In genomic region chr12:75917083-75917482, GRCh38 we compare ENCODE assay signal across 16 cellular contexts.
A peak's percentile ranks its signal among the peaks of the same experiment; 100 is the strongest.
DNase-seq lines count a peak whose midpoint lies in the region; ATAC-seq lines count a peak whose summit lies in the region.
"Had no signal": no experiment of that assay in that cellular context is flagged by ENCODE, and none has a peak within 500 bp of the region (broad histone marks: within the 10 kb centered on the region; RNA-seq: fewer than 3 reads in every experiment).

No MANE protein-coding gene starts in this region.

- peaks cover 30% of the 10 kb centered on the region for H3K4me1 Mint-ChIP-seq in activated CD4-positive, alpha-beta T cell treated with anti-CD3 and anti-CD28 coated beads, Interleukin-2, amount 10 ng/mL, durations not matched to agents 24 days and 14 days
- peaks cover 29% of the 10 kb centered on the region for H3K4me1 Mint-ChIP-seq in stimulated activated effector memory CD8-positive, alpha-beta T cell treated with anti-CD3 and anti-CD28 coated beads, Interleukin-12 subunit alpha, Interleukin-12 subunit beta, amount 100 ng/mL, for 72 hours
- H3K4me1 Mint-ChIP-seq in activated T-cell treated with anti-CD3 and anti-CD28 coated beads, Interleukin-2, amount 50 U/mL, for 72 hours (ENCODE audit: low read depth), result peaks cover 38% of the 10 kb centered on the region

- DNase-seq in activated CD4-positive, alpha-beta T cell treated with anti-CD3 and anti-CD28 coated beads, Interleukin-2, amount 10 ng/mL, durations not matched to agents 24 days and 14 days, result no peak
- DNase-seq in activated CD4-positive, alpha-beta T cell treated with anti-CD3 and anti-CD28 coated beads for 1 hour, result no peak
- DNase-seq in MV-4-11 (lab: John Stamatoyannopoulos, UW) (peak; percentile 91), caudate nucleus (lab: John Stamatoyannopoulos, UW) (no peak)
- no peak for DNase-seq in stimulated activated effector memory CD8-positive, alpha-beta T cell treated with anti-CD3 and anti-CD28 coated beads, Interleukin-12 subunit alpha, Interleukin-12 subunit beta, amount 100 ng/mL, for 72 hours (ENCODE audit: low spot score in 2 of 2)
- DNase-seq in activated T-cell treated with anti-CD3 and anti-CD28 coated beads, Interleukin-2, amount 50 U/mL, for 1 hour, result no peak
- DNase-seq in activated T-cell treated with anti-CD3 and anti-CD28 coated beads, Interleukin-2, amount 50 U/mL, for 72 hours, result no peak
- DNase-seq: activated CD4-positive, alpha-beta T cell treated with anti-CD3 and anti-CD28 coated beads for 36 hours; DMS79 treated with DMSO at 0.1 percent for 48 hours; NCI-H2171; SHP77 treated with DMSO at 0.1 percent for 48 hours had no signal

- no peaks in the 10 kb centered on the region for H3K36me3 Mint-ChIP-seq in activated CD4-positive, alpha-beta T cell treated with anti-CD3 and anti-CD28 coated beads, Interleukin-2, amount 10 ng/mL, durations not matched to agents 24 days and 14 days (ENCODE audit: low read depth)
- no peaks in the 10 kb centered on the region for H3K36me3 Mint-ChIP-seq in stimulated activated effector memory CD8-positive, alpha-beta T cell treated with anti-CD3 and anti-CD28 coated beads, Interleukin-12 subunit alpha, Interleukin-12 subunit beta, amount 100 ng/mL, for 72 hours
- H3K36me3 Mint-ChIP-seq in activated T-cell treated with anti-CD3 and anti-CD28 coated beads, Interleukin-2, amount 50 U/mL, for 72 hours (ENCODE audit: insufficient read depth in 2 of 2), result no peaks in the 10 kb centered on the region
- H3K36me3 Mint-ChIP-seq: activated naive CD4-positive, alpha-beta T cell treated with anti-CD3 and anti-CD28 coated beads, Interleukin-2, amount 50 U/mL, for 24 hours had no signal

- H3K9me3 Mint-ChIP-seq in activated CD4-positive, alpha-beta T cell treated with anti-CD3 and anti-CD28 coated beads, Interleukin-2, amount 10 ng/mL, durations not matched to agents 24 days and 14 days, result no peaks in the 10 kb centered on the region
- H3K9me3 Mint-ChIP-seq in stimulated activated effector memory CD8-positive, alpha-beta T cell treated with anti-CD3 and anti-CD28 coated beads, Interleukin-12 subunit alpha, Interleukin-12 subunit beta, amount 100 ng/mL, for 72 hours, result no peaks in the 10 kb centered on the region
- no peaks in the 10 kb centered on the region for H3K9me3 Mint-ChIP-seq in activated T-cell treated with anti-CD3 and anti-CD28 coated beads, Interleukin-2, amount 50 U/mL, for 72 hours
- H3K9me3 Mint-ChIP-seq: activated naive CD4-positive, alpha-beta T cell treated with anti-CD3 and anti-CD28 coated beads, Interleukin-2, amount 50 U/mL, for 24 hours had no signal

- no peaks in the 10 kb centered on the region for H3K27me3 Mint-ChIP-seq in activated CD4-positive, alpha-beta T cell treated with anti-CD3 and anti-CD28 coated beads, Interleukin-2, amount 10 ng/mL, durations not matched to agents 24 days and 14 days
- peaks cover 13% of the 10 kb centered on the region for H3K27me3 Mint-ChIP-seq in activated T-cell treated with anti-CD3 and anti-CD28 coated beads, Interleukin-2, amount 50 U/mL, for 72 hours (ENCODE audit: low read depth)
- H3K27me3 Mint-ChIP-seq: activated naive CD4-positive, alpha-beta T cell treated with anti-CD3 and anti-CD28 coated beads, Interleukin-2, amount 50 U/mL, for 24 hours had no signal

- H3K27ac ChIP-seq in caudate nucleus (ENCODE audit: low read depth, low read length), result no peak overlapping the region
- H3K27ac ChIP-seq: coronary artery, KMS-11 had no signal

- ATAC-seq in HG02759 (IDR thresholded peaks at IDR 0.05; ENCODE audit: unreplicated experiment), result peak; percentile 78
- ATAC-seq in stimulated activated effector memory CD8-positive, alpha-beta T cell treated with anti-CD3 and anti-CD28 coated beads, Interleukin-12 subunit alpha, Interleukin-12 subunit beta, amount 100 ng/mL, for 72 hours, result no peak
- no peak for ATAC-seq in activated T-cell treated with anti-CD3 and anti-CD28 coated beads, Interleukin-2, amount 50 U/mL, for 72 hours (replicated peaks in 1 of 2)
- ATAC-seq: activated CD4-positive, alpha-beta T cell treated with anti-CD3 and anti-CD28 coated beads for 36 hours had no signal

- intact Hi-C loops in activated CD4-positive, alpha-beta T cell treated with anti-CD3 and anti-CD28 coated beads, Interleukin-2, amount 10 ng/mL, durations not matched to agents 24 days and 14 days (cut with micrococcal nuclease), result no loop called here

- peak overlapping the region; percentile 13 for H3K27ac Mint-ChIP-seq in activated CD4-positive, alpha-beta T cell treated with anti-CD3 and anti-CD28 coated beads, Interleukin-2, amount 10 ng/mL, durations not matched to agents 24 days and 14 days
- peak overlapping the region; percentile 11 for H3K27ac Mint-ChIP-seq in stimulated activated effector memory CD8-positive, alpha-beta T cell treated with anti-CD3 and anti-CD28 coated beads, Interleukin-12 subunit alpha, Interleukin-12 subunit beta, amount 100 ng/mL, for 72 hours
- H3K27ac Mint-ChIP-seq in activated T-cell treated with anti-CD3 and anti-CD28 coated beads, Interleukin-2, amount 50 U/mL, for 72 hours, result no peak overlapping the region
- H3K27ac Mint-ChIP-seq: activated CD4-positive, alpha-beta T cell treated with anti-CD3 and anti-CD28 coated beads for 36 hours; activated naive CD4-positive, alpha-beta T cell treated with anti-CD3 and anti-CD28 coated beads, Interleukin-2, amount 50 U/mL, for 24 hours had no signal

- no peak overlapping the region for H3K4me3 Mint-ChIP-seq in activated CD4-positive, alpha-beta T cell treated with anti-CD3 and anti-CD28 coated beads, Interleukin-2, amount 10 ng/mL, durations not matched to agents 24 days and 14 days
- no peak overlapping the region for H3K4me3 Mint-ChIP-seq in stimulated activated effector memory CD8-positive, alpha-beta T cell treated with anti-CD3 and anti-CD28 coated beads, Interleukin-12 subunit alpha, Interleukin-12 subunit beta, amount 100 ng/mL, for 72 hours
- no peak overlapping the region for H3K4me3 Mint-ChIP-seq in activated T-cell treated with anti-CD3 and anti-CD28 coated beads, Interleukin-2, amount 50 U/mL, for 72 hours
- H3K4me3 Mint-ChIP-seq: activated CD4-positive, alpha-beta T cell treated with anti-CD3 and anti-CD28 coated beads for 36 hours; activated naive CD4-positive, alpha-beta T cell treated with anti-CD3 and anti-CD28 coated beads, Interleukin-2, amount 50 U/mL, for 24 hours; nephron had no signal
